In the genomic region with DNA sequence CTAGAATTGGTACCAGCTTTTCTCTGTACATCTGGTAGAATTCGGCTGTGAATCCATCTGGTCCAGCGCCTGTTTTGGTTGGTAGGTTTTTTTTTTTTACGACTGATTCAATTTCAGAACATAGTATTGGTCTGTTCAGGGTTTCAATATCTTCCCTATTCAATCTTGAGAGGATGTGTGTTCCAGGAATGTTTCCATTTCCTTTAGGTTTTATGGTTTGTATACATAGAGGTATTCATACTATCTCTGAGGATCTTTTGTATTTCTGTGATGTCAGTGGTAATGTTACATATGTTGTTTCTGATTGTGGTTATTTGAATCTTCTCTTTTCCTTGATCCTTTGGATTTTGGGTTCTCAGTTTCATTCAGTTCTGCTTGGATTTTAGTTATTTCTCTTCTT, we compare ENCODE assay signal across 26 cellular contexts.
DNase-seq lines count a peak whose midpoint lies in the region; ATAC-seq and TF ChIP-seq lines count a peak whose summit lies in the region.
"Had no signal": no experiment of that assay in that cellular context is flagged by ENCODE, and none has a peak within 500 bp of the region (broad histone marks: within the 10 kb centered on the region; RNA-seq: fewer than 3 reads in every experiment).

No MANE protein-coding gene starts in this region.

- H3K36me3 ChIP-seq in Karpas-422 (ENCODE audit: insufficient read depth, low read length): no peaks in the 10 kb centered on the region
- H3K36me3 ChIP-seq: BLaER1, SJSA1 had no signal

- no peak overlapping the region for H3K27ac ChIP-seq in Karpas-422 (ENCODE audit: low read length)
- H3K27ac ChIP-seq: BLaER1, GM23248, SJSA1 had no signal

- H4K20me1 ChIP-seq in Karpas-422 (ENCODE audit: insufficient read depth, low read depth, low read length): no peaks in the 10 kb centered on the region
- H4K20me1 ChIP-seq: BLaER1 had no signal

- H3K4me3 ChIP-seq in Karpas-422 (ENCODE audit: low read length): no peak overlapping the region
- H3K4me3 ChIP-seq in fibroblast of villous mesenchyme (ENCODE audit: low read depth, low read length): no peak overlapping the region
- H3K4me3 ChIP-seq: BLaER1, GM23248, SJSA1 had no signal

- no peaks in the 10 kb centered on the region for H3K9me3 ChIP-seq in Karpas-422 (ENCODE audit: low read length)
- H3K9me3 ChIP-seq: BLaER1, SJSA1 had no signal

- H2AFZ ChIP-seq in Karpas-422 (ENCODE audit: low read length): peak overlapping the region; percentile 5; the same call in 1 of the 2 replicates
- H2AFZ ChIP-seq: GM23248 had no signal

- no peak overlapping the region for H3K4me3 Mint-ChIP-seq in activated naive CD8-positive, alpha-beta T cell
- H3K4me3 Mint-ChIP-seq in activated naive CD8-positive, alpha-beta T cell treated with anti-CD3 and anti-CD28 coated beads, Interleukin-2, amount 50 U/mL, for 24 hours: no peak overlapping the region
- H3K4me3 Mint-ChIP-seq in HFFc6: no peak overlapping the region
- H3K4me3 Mint-ChIP-seq: CD4-positive, CD25-positive, alpha-beta regulatory T cell had no signal

- no peaks in the 10 kb centered on the region for H3K9me2 ChIP-seq in Karpas-422 (replicated peaks; ENCODE audit: insufficient read depth, low read length)

- H3K4me2 ChIP-seq in Karpas-422 (ENCODE audit: low read depth, low read length, poor library complexity, severe bottlenecking): no peak overlapping the region
- H3K4me2 ChIP-seq: BLaER1 had no signal

- TF ChIP-seq CTCF in fibroblast of villous mesenchyme (IDR thresholded peaks at IDR 0.05; ENCODE audit: insufficient read depth, low read depth, low read length): no peak
- TF ChIP-seq CTCF in HFFc6 (IDR thresholded peaks at IDR 0.05): no peak

- H3K36me3 Mint-ChIP-seq in activated naive CD8-positive, alpha-beta T cell: peaks cover 5% of the 10 kb centered on the region
- peaks cover 3% of the 10 kb centered on the region for H3K36me3 Mint-ChIP-seq in activated naive CD8-positive, alpha-beta T cell treated with anti-CD3 and anti-CD28 coated beads, Interleukin-2, amount 50 U/mL, for 24 hours (ENCODE audit: low read depth)
- no peaks in the 10 kb centered on the region for H3K36me3 Mint-ChIP-seq in HFFc6 (ENCODE audit: low read depth)

- H3K27me3 ChIP-seq in Karpas-422 (ENCODE audit: low read length): no peaks in the 10 kb centered on the region
- H3K27me3 ChIP-seq: BLaER1, SJSA1 had no signal

- no peak for DNase-seq in activated naive CD8-positive, alpha-beta T cell treated with anti-CD3 and anti-CD28 coated beads, Interleukin-2, amount 50 U/mL, for 24 hours
- DNase-seq in Karpas-422 (no peak), fibroblast of villous mesenchyme (ENCODE audit: low read depth) (peak; percentile 48), HFFc6 (no peak), NK-92 (lab: John Stamatoyannopoulos, UW; ENCODE audit: unreplicated experiment) (no peak), SKM-1 (lab: John Stamatoyannopoulos, UW; ENCODE audit: unreplicated experiment) (no peak)
- DNase-seq: CD4-positive, CD25-positive, alpha-beta regulatory T cell; DMS 273 treated with DMSO at 0.1 percent for 48 hours; DMS79 treated with DMSO at 0.1 percent for 48 hours; GM23248; H7; Kasumi-1; NCI-H1092 treated with DMSO at 0.1 percent for 48 hours; NCI-H1436; NCI-H187 treated with DMSO at 0.1 percent for 48 hours; NCI-H2171 treated with DMSO at 0.1 percent for 48 hours; NCI-H345; NCI-H510A treated with DMSO at 0.1 percent for 48 hours; NCI-H774; NK-92 treated with Interleukin-12 subunit alpha and Interleukin-12 subunit beta, amount 100 ng/mL, for 24 hours; PC-3 had no signal

- peak overlapping the region; percentile 18 for H3K27ac Mint-ChIP-seq in activated naive CD8-positive, alpha-beta T cell
- no peak overlapping the region for H3K27ac Mint-ChIP-seq in activated naive CD8-positive, alpha-beta T cell treated with anti-CD3 and anti-CD28 coated beads, Interleukin-2, amount 50 U/mL, for 24 hours
- H3K27ac Mint-ChIP-seq in HFFc6: no peak overlapping the region

- no peaks in the 10 kb centered on the region for H3K4me1 ChIP-seq in Karpas-422 (ENCODE audit: low read length)
- H3K4me1 ChIP-seq: SJSA1 had no signal

- H3K79me2 ChIP-seq in Karpas-422 (ENCODE audit: low read length): no peaks in the 10 kb centered on the region

- no peak overlapping the region for H3K9ac ChIP-seq in Karpas-422 (ENCODE audit: low read length)
- H3K9ac ChIP-seq: BLaER1, GM23248 had no signal

- H3K9me3 Mint-ChIP-seq in activated naive CD8-positive, alpha-beta T cell (ENCODE audit: low read depth): no peaks in the 10 kb centered on the region
- peaks cover 6% of the 10 kb centered on the region for H3K9me3 Mint-ChIP-seq in activated naive CD8-positive, alpha-beta T cell treated with anti-CD3 and anti-CD28 coated beads, Interleukin-2, amount 50 U/mL, for 24 hours
- H3K9me3 Mint-ChIP-seq in HFFc6: no peaks in the 10 kb centered on the region
- H3K9me3 Mint-ChIP-seq: CD4-positive, CD25-positive, alpha-beta regulatory T cell had no signal

- ATAC-seq in activated naive CD8-positive, alpha-beta T cell treated with anti-CD3 and anti-CD28 coated beads, Interleukin-2, amount 50 U/mL, for 24 hours: no peak
- ATAC-seq: HepG2, PC-3, Right ventricle myocardium inferior had no signal

- H3K27me3 Mint-ChIP-seq in activated naive CD8-positive, alpha-beta T cell: no peaks in the 10 kb centered on the region
- no peaks in the 10 kb centered on the region for H3K27me3 Mint-ChIP-seq in activated naive CD8-positive, alpha-beta T cell treated with anti-CD3 and anti-CD28 coated beads, Interleukin-2, amount 50 U/mL, for 24 hours
- no peaks in the 10 kb centered on the region for H3K27me3 Mint-ChIP-seq in HFFc6 (ENCODE audit: insufficient read depth)
- H3K27me3 Mint-ChIP-seq: CD4-positive, CD25-positive, alpha-beta regulatory T cell had no signal

- peaks cover 53% of the 10 kb centered on the region for H3K4me1 Mint-ChIP-seq in activated naive CD8-positive, alpha-beta T cell (ENCODE audit: low read depth)
- peaks cover 27% of the 10 kb centered on the region for H3K4me1 Mint-ChIP-seq in activated naive CD8-positive, alpha-beta T cell treated with anti-CD3 and anti-CD28 coated beads, Interleukin-2, amount 50 U/mL, for 24 hours
- no peaks in the 10 kb centered on the region for H3K4me1 Mint-ChIP-seq in HFFc6 (ENCODE audit: low read depth)
